In genomic region chr10:79777997-79778396, GRCh38 we compare ENCODE assay signal across 1 cellular context. TPM values are rescaled to one million over a fixed set of nuclear protein-coding genes. Genes with fewer than 3 reads are reported as not detected.
"Had no signal": no experiment of that assay in that cellular context is flagged by ENCODE, and none has a peak within 500 bp of the region (broad histone marks: within the 10 kb centered on the region; RNA-seq: fewer than 3 reads in every experiment).

No MANE protein-coding gene starts in this region.

RNA-seq across cellular contexts. Expression of gene NUTM2E, which starts 48.5 kb away (rescaled TPM):
- total RNA-seq: RPMI7951 had no signal
